8 cellular contexts compared by ENCODE assay signal in genomic region chr7:24572421-24573007, GRCh38. TPM values are rescaled to one million over a fixed set of nuclear protein-coding genes. Genes with fewer than 3 reads are reported as not detected.
DNase-seq lines count a peak whose midpoint lies in the region; TF ChIP-seq lines count a peak whose summit lies in the region.

No MANE protein-coding gene starts in this region.

- H3K27me3 ChIP-seq in mucosa of rectum (ENCODE audit: control insufficient read depth in 2 of 2, insufficient read depth in 2 of 2, low read length in 2 of 2): peaks cover 10 to 22% of the 10 kb centered on the region in 2 donors
- no peaks in the 10 kb centered on the region for H3K27me3 ChIP-seq in tibial nerve

- 1 to 2% methylated on average over 15 of the region's 15 CpGs for WGBS in tibial nerve, 2 donors

- DNase-seq in DMS79 treated with DMSO at 0.1 percent for 48 hours (lab: John Stamatoyannopoulos, UW) (peak; percentile 19), DMS79 (lab: John Stamatoyannopoulos, UW) (no peak), NCI-H1092 treated with DMSO at 0.1 percent for 48 hours (lab: John Stamatoyannopoulos, UW) (peak; percentile 63), epithelial cell of prostate (ENCODE audit: low read depth, low spot score) (no peak), tibial nerve (ENCODE audit: low spot score in 2 of 2) (peak; percentile 8 to 14), SK-N-DZ (ENCODE audit: low spot score) (no peak)
- peak; percentile 61 for DNase-seq in activated CD8-positive, alpha-beta memory T cell treated with anti-CD3 and anti-CD28 coated beads, Interleukin-2, amount 50 U/mL, for 48 hours

- no peak for TF ChIP-seq CTCF in tibial nerve (IDR thresholded peaks at IDR 0.05)

- peak overlapping the region; percentile 43 to 75 for H3K9ac ChIP-seq in mucosa of rectum (ENCODE audit: low read depth in 1 of 2, low read length in 2 of 2)

- TF ChIP-seq EP300 in tibial nerve (IDR thresholded peaks at IDR 0.05): no peak

- H3K9me3 ChIP-seq in mucosa of rectum (ENCODE audit: control insufficient read depth in 2 of 2, low read length in 2 of 2) (no peaks in the 10 kb centered on the region), tibial nerve (no peaks in the 10 kb centered on the region)

- H3K4me3 ChIP-seq in mucosa of rectum (ENCODE audit: low read length in 2 of 2) (peak overlapping the region; percentile 74 to 79), tibial nerve (peak overlapping the region; percentile 59 to 86 (median 76))

- TF ChIP-seq POLR2A in tibial nerve (IDR thresholded peaks at IDR 0.05): no peak

- H3K36me3 ChIP-seq in mucosa of rectum (ENCODE audit: control insufficient read depth in 2 of 2, insufficient read depth in 2 of 2, low read length in 2 of 2): no peaks in the 10 kb centered on the region
- no peaks in the 10 kb centered on the region for H3K36me3 ChIP-seq in tibial nerve

- H3K27ac ChIP-seq in epithelial cell of prostate (peak overlapping the region; percentile 91), mucosa of rectum (ENCODE audit: low read depth in 2 of 2, low read length in 2 of 2) (peak overlapping the region in 1 of 2 donors; percentile 50), tibial nerve (peak overlapping the region; percentile 70 to 92 (median 80))

- H3K4me1 ChIP-seq in mucosa of rectum (ENCODE audit: control insufficient read depth in 2 of 2, insufficient read depth in 2 of 2, low read length in 2 of 2) (peaks cover 5 to 16% of the 10 kb centered on the region in 2 donors), tibial nerve (peaks cover 0 to 16% (median 5%) of the 10 kb centered on the region in 4 donors)

RNA-seq across cellular contexts. Expression of gene PALS2, which starts 0.7 kb away (rescaled TPM):
- total RNA-seq in tibial nerve: 10 to 100 TPM; 28.2 to 35.1 (median 31.5) TPM
- polyA plus RNA-seq in SK-N-DZ (2014; cell fraction: cytosol; rRNA removed): 15.4 and 15.7 TPM in 2 replicates
- polyA plus RNA-seq in SK-N-DZ (2014; cell fraction: nucleus; rRNA removed): 10.2 and 17.2 TPM in 2 replicates

Comparison
In these comparisons a context has a peak if more than half of its experiments do, and no peak if none do; other contexts are left out.
1. DNase-seq: peak in DMS79 treated with DMSO at 0.1 percent for 48 hours (single experiment), NCI-H1092 treated with DMSO at 0.1 percent for 48 hours (single experiment), activated CD8-positive, alpha-beta memory T cell treated with anti-CD3 and anti-CD28 coated beads, Interleukin-2, amount 50 U/mL, for 48 hours (single experiment) and tibial nerve (2 of 2); none in DMS79 (single experiment), epithelial cell of prostate (single experiment) and SK-N-DZ (single experiment).